In the genomic region with DNA sequence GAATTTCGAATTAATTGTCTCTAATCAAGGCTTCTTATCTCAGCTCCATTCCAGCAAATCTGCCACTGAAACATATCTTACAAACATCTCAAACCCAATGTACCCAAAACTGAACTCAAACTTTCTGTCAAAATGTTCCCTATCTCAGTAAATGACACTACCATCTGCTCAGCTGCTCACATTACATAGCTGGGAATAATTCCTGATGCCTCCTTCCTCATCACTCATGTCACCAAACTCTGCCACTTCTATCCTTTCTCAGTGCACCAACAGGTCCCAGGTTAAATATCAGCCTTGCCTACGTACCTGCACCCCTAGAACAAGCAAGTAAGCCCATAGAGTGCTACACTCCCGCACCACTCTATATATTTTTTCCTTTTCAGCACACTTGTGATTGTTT, we compare ENCODE assay signal across 26 cellular contexts.
"Had no signal": no experiment of that assay in that cellular context is flagged by ENCODE, and none has a peak within 500 bp of the region (broad histone marks: within the 10 kb centered on the region; RNA-seq: fewer than 3 reads in every experiment).

No MANE protein-coding gene starts in this region.

- ATAC-seq: foreskin keratinocyte, heart right ventricle, left cardiac atrium, left lung, natural killer cell, pancreas, sciatic nerve had no signal

- FAIRE-seq: islet of Langerhans, pancreas had no signal

- H3K4me1 ChIP-seq: colonic mucosa, foreskin keratinocyte had no signal

- H3K4me2 ChIP-seq: smooth muscle cell had no signal

- H3K36me3 ChIP-seq: colonic mucosa, pancreas, right atrium auricular region, thyroid gland, vagina had no signal

- H3K4me3 ChIP-seq: colonic mucosa, esophagus muscularis mucosa, heart right ventricle, left lung, pancreas, right atrium auricular region, smooth muscle cell, stomach, thyroid gland, vagina had no signal

- DNase-seq: colonic mucosa; effector CD8-positive, alpha-beta T cell; endodermal cell; foreskin keratinocyte; glutamatergic neuron; heart right ventricle; hippocampal formation; left cardiac atrium; natural killer cell; pancreas; stimulated activated CD4-positive, alpha-beta T cell treated with anti-CD3 and anti-CD28 coated beads, Interleukin-12 subunit alpha, Interleukin-12 subunit beta, amount 100 ng/mL, for 4 hours; stimulated activated CD4-positive, alpha-beta T cell treated with anti-CD3 and anti-CD28 coated beads, Interleukin-1b, Interleukin-23, amount 100 ng/mL, for 48 hours; stimulated activated CD4-positive, alpha-beta T cell treated with anti-CD3 and anti-CD28 coated beads, Interleukin-4, amount 100 ng/mL, for 1 hour; stimulated activated CD8-positive, alpha-beta memory T cell treated with anti-CD3 and anti-CD28 coated beads, Interleukin-4, amount 100 ng/mL, for 48 hours; stimulated activated naive CD4-positive, alpha-beta T cell treated with Interleukin-2 at 50 U/mL for 16 hours; stomach; thyroid gland; trophoblast cell had no signal

- H3K27ac ChIP-seq: colonic mucosa, epithelial cell of prostate, esophagus muscularis mucosa, foreskin keratinocyte, heart right ventricle, left lung, pancreas, right atrium auricular region, stomach, thyroid gland, vagina had no signal

- H3K27me3 ChIP-seq: colonic mucosa, esophagus muscularis mucosa, foreskin keratinocyte, heart right ventricle, left lung, pancreas, right atrium auricular region, stomach, thyroid gland, vagina had no signal

- H3K9me3 ChIP-seq: colonic mucosa, esophagus muscularis mucosa, heart right ventricle, left lung, pancreas, right atrium auricular region, stomach, thyroid gland, vagina had no signal
